1 cellular context compared by ENCODE assay signal in genomic region chr16:3383045-3383448, GRCh38.
TF ChIP-seq lines count a peak whose summit lies in the region.

No MANE protein-coding gene starts in this region.

TF ChIP-seq in HEK293, 187 proteins besides CTCF, POLR2A, EP300 and RAD21:
- peak; percentile 34; the same call in 1 of the 2 replicates for TF ChIP-seq ZNF350 (tag by site-specific recombination; IDR thresholded peaks at IDR 0.05)
- no peak for TF ChIP-seq ZNF544 (tag by site-specific recombination; IDR thresholded peaks at IDR 0.05)
- 0 out of 2 replicates have a peak, but pooled peaks have one; percentile 28 for TF ChIP-seq ZNF324 (tag by site-specific recombination; IDR thresholded peaks at IDR 0.05)
- peak; percentile 5 for TF ChIP-seq ZNF529 (tag by site-specific recombination; IDR thresholded peaks at IDR 0.05; ENCODE audit: insufficient replicate concordance)
- TF ChIP-seq, protein P1, sequence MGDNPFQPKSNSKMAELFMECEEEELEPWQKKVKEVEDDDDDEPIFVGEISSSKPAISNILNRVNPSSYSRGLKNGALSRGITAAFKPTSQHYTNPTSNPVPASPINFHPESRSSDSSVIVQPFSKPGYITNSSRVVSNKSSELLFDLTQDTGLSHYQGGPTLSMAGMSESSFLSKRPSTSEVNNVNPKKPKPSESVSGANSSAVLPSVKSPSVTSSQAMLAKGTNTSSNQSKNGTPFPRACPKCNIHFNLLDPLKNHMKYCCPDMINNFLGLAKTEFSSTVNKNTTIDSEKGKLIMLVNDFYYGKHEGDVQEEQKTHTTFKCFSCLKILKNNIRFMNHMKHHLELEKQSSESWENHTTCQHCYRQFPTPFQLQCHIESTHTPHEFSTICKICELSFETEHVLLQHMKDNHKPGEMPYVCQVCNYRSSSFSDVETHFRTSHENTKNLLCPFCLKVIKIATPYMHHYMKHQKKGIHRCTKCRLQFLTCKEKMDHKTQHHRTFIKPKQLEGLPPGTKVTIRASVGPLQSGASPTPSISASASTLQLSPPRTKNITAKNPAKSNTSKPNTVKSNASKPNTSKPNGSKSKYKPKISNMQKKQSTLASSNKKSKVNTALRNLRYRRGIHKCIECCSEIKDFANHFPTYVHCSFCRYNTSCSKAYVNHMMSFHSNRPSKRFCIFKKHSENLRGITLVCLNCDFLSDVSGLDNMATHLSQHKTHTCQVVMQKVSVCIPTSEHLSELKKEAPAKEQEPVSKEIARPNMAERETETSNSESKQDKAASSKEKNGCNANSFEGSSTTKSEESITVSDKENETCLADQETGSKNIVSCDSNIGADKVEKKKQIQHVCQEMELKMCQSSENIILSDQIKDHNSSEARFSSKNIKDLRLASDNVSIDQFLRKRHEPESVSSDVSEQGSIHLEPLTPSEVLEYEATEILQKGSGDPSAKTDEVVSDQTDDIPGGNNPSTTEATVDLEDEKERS (tag by site-specific recombination; IDR thresholded peaks at IDR 0.05), result 0 out of 2 replicates have a peak, but pooled peaks have one; percentile 45
- TF ChIP-seq SP3 (tag by site-specific recombination; IDR thresholded peaks at IDR 0.05), result no peak
- no peak for TF ChIP-seq ZNF132 (tag by site-specific recombination; IDR thresholded peaks at IDR 0.05; ENCODE audit: borderline replicate concordance)
- TF ChIP-seq ZNF311 (tag by site-specific recombination; IDR thresholded peaks at IDR 0.05; ENCODE audit: borderline replicate concordance), result no peak
- TF ChIP-seq ZNF518A (tag by site-specific recombination; conservative IDR thresholded peaks at IDR 0.05; ENCODE audit: low read depth), result 0 out of 2 replicates have a peak, but pooled peaks have one; percentile 38
- no peak for TF ChIP-seq REST (tag by site-specific recombination; IDR thresholded peaks at IDR 0.05)
- TF ChIP-seq, protein P2, sequence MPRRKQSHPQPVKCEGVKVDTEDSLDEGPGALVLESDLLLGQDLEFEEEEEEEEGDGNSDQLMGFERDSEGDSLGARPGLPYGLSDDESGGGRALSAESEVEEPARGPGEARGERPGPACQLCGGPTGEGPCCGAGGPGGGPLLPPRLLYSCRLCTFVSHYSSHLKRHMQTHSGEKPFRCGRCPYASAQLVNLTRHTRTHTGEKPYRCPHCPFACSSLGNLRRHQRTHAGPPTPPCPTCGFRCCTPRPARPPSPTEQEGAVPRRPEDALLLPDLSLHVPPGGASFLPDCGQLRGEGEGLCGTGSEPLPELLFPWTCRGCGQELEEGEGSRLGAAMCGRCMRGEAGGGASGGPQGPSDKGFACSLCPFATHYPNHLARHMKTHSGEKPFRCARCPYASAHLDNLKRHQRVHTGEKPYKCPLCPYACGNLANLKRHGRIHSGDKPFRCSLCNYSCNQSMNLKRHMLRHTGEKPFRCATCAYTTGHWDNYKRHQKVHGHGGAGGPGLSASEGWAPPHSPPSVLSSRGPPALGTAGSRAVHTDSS (tag by site-specific recombination; IDR thresholded peaks at IDR 0.05), result 0 out of 2 replicates have a peak, but pooled peaks have one; percentile 6
- 0 out of 2 replicates have a peak, but pooled peaks have one; percentile 32 for TF ChIP-seq SP7 (tag by site-specific recombination; IDR thresholded peaks at IDR 0.05)
- peak; percentile 100 for TF ChIP-seq SETDB1 (IDR thresholded peaks at IDR 0.05; ENCODE audit: insufficient read length, low read length)
